In genomic region chr20:12466915-12467314, GRCh38 we compare ENCODE assay signal across 14 cellular contexts.
"Had no signal": no experiment of that assay in that cellular context is flagged by ENCODE, and none has a peak within 500 bp of the region (broad histone marks: within the 10 kb centered on the region; RNA-seq: fewer than 3 reads in every experiment).

No MANE protein-coding gene starts in this region.

- ATAC-seq: naive thymus-derived CD4-positive, alpha-beta T cell; right lobe of liver; stimulated activated effector memory CD8-positive, alpha-beta T cell treated with anti-CD3 and anti-CD28 coated beads, Interleukin-12 subunit alpha, Interleukin-12 subunit beta, amount 100 ng/mL, for 72 hours; stimulated activated naive CD8-positive, alpha-beta T cell treated with anti-CD3 and anti-CD28 coated beads, Interleukin-15, Interleukin-2, amounts not matched to agents 100 U/mL and 50 U/mL, for 24 hours had no signal

- H3K27ac Mint-ChIP-seq: naive thymus-derived CD4-positive, alpha-beta T cell; nephron progenitor cell; stimulated activated effector memory CD8-positive, alpha-beta T cell treated with anti-CD3 and anti-CD28 coated beads, Interleukin-12 subunit alpha, Interleukin-12 subunit beta, amount 100 ng/mL, for 72 hours had no signal

- H3K27me3 Mint-ChIP-seq: naive thymus-derived CD4-positive, alpha-beta T cell had no signal

- H3K36me3 Mint-ChIP-seq: stimulated activated effector memory CD8-positive, alpha-beta T cell treated with anti-CD3 and anti-CD28 coated beads, Interleukin-12 subunit alpha, Interleukin-12 subunit beta, amount 100 ng/mL, for 72 hours had no signal

- H3K4me3 Mint-ChIP-seq: naive thymus-derived CD4-positive, alpha-beta T cell; nephron progenitor cell; stimulated activated effector memory CD8-positive, alpha-beta T cell treated with anti-CD3 and anti-CD28 coated beads, Interleukin-12 subunit alpha, Interleukin-12 subunit beta, amount 100 ng/mL, for 72 hours had no signal

- DNase-seq: effector CD4-positive, alpha-beta T cell; foreskin melanocyte; head of caudate nucleus; kidney glomerular epithelial cell; naive thymus-derived CD4-positive, alpha-beta T cell; nephron progenitor cell; right lobe of liver; stimulated activated CD4-positive, alpha-beta T cell treated with anti-CD3 and anti-CD28 coated beads, Interleukin-4, amount 100 ng/mL, for 1 hour; stimulated activated CD8-positive, alpha-beta memory T cell treated with anti-CD3 and anti-CD28 coated beads, Interleukin-4, amount 100 ng/mL, for 48 hours; stimulated activated naive CD8-positive, alpha-beta T cell treated with anti-CD3 and anti-CD28 coated beads, Interleukin-15, Interleukin-2, amounts not matched to agents 100 U/mL and 50 U/mL, for 24 hours; thyroid gland; upper lobe of left lung; uterus had no signal

- H3K4me1 Mint-ChIP-seq: naive thymus-derived CD4-positive, alpha-beta T cell; nephron progenitor cell; stimulated activated effector memory CD8-positive, alpha-beta T cell treated with anti-CD3 and anti-CD28 coated beads, Interleukin-12 subunit alpha, Interleukin-12 subunit beta, amount 100 ng/mL, for 72 hours had no signal
